Comparison of ENCODE assay signal across 24 cellular contexts in the genomic region with DNA sequence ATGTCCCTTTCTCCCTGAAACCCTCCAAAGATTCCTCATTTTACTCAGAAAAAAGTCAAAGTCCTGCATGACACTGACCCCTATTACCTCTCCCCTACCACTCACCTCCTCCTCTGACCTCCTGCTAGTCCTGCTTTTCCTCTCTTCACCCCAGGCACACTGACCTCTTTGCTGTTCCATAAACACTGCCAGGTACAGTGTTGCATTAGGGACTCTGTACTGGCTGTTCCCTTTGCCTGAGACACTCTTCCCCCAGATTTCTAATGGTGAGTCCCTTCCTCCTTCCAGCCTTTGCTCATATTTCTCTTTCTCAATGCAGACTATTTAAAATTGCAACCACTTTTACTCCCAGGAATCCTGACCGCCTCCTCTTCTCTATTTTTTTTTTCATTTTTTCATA.
"Had no signal": no experiment of that assay in that cellular context is flagged by ENCODE, and none has a peak within 500 bp of the region (broad histone marks: within the 10 kb centered on the region; RNA-seq: fewer than 3 reads in every experiment).

No MANE protein-coding gene starts in this region.

- H3K9me3 ChIP-seq: colonic mucosa, esophagus squamous epithelium, gastrocnemius medialis, heart right ventricle, left ventricle myocardium inferior, lower lobe of right lung, mucosa of descending colon had no signal

- H3K36me3 Mint-ChIP-seq: mesothelial cell of epicardium had no signal

- H3K27ac ChIP-seq: colonic mucosa, epithelial cell of prostate, esophagus squamous epithelium, gastrocnemius medialis, heart right ventricle, left ventricle myocardium inferior, lower lobe of right lung had no signal

- H3K4me1 Mint-ChIP-seq: endodermal cell, mesothelial cell of epicardium had no signal

- H3K27me3 ChIP-seq: colonic mucosa, esophagus squamous epithelium, gastrocnemius medialis had no signal

- H3K27ac Mint-ChIP-seq: dendritic cell treated with granulocyte-macrophage colony-stimulating factor and Interleukin-4, amounts not matched to agents 40 ng/mL and 50 ng/mL, for 4 days; effector memory CD8-positive, alpha-beta T cell; endodermal cell; mesothelial cell of epicardium; naive B cell had no signal

- H3K36me3 ChIP-seq: colonic mucosa, esophagus squamous epithelium, gastrocnemius medialis, heart right ventricle, left ventricle myocardium inferior, lower lobe of right lung had no signal

- ATAC-seq: effector memory CD8-positive, alpha-beta T cell; esophagus mucosa; gastrocnemius medialis; mucosa of descending colon had no signal

- H3K4me3 Mint-ChIP-seq: dendritic cell treated with granulocyte-macrophage colony-stimulating factor and Interleukin-4, amounts not matched to agents 40 ng/mL and 50 ng/mL, for 4 days; effector memory CD8-positive, alpha-beta T cell; endodermal cell; mesothelial cell of epicardium; naive B cell had no signal

- H3K27me3 Mint-ChIP-seq: effector memory CD8-positive, alpha-beta T cell had no signal

- H3K4me3 ChIP-seq: colonic mucosa, esophagus squamous epithelium, gastrocnemius medialis, heart right ventricle, left ventricle myocardium inferior, lower lobe of right lung, mucosa of descending colon had no signal

- H3K4me1 ChIP-seq: colonic mucosa, lower lobe of right lung had no signal

- H3K9me3 Mint-ChIP-seq: dendritic cell treated with granulocyte-macrophage colony-stimulating factor and Interleukin-4, amounts not matched to agents 40 ng/mL and 50 ng/mL, for 4 days; endodermal cell had no signal

- DNase-seq: colonic mucosa; cortex of kidney; effector CD8-positive, alpha-beta T cell; effector memory CD8-positive, alpha-beta T cell; endodermal cell; erythroblast; esophagus squamous epithelium; foreskin fibroblast; foreskin melanocyte; gastrocnemius medialis; glutamatergic neuron; head of caudate nucleus; heart right ventricle; hippocampal formation; left cardiac atrium; left ventricle myocardium inferior; lower lobe of right lung; mesenchymal stem cell; mucosa of descending colon; naive B cell had no signal
